Comparison of ENCODE assay signal across 20 cellular contexts in the genomic region with DNA sequence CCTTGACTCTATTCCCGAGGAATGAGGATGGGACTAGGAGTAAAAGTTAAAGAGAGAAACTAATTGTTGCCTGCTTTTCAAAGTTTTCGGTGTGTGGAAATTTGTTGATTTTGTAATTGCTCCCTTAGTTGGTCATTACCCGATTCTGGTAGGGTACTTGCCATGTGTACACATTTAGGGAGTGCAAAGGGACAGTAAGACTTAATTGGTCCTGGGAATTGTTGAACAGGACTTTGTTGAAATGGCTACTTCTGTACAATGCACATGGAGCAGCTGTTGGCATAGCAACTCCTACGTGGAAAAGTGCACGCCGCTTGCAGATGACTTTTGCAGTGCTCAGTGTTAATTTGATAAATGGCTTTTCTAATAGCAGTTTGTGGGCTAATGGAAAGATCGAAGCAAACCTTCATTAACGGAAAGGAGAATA. TPM values are rescaled to one million over a fixed set of nuclear protein-coding genes. Genes with fewer than 3 reads are reported as not detected.
DNase-seq lines count a peak whose midpoint lies in the region; ATAC-seq and TF ChIP-seq lines count a peak whose summit lies in the region.
"Had no signal": no experiment of that assay in that cellular context is flagged by ENCODE, and none has a peak within 500 bp of the region (broad histone marks: within the 10 kb centered on the region; RNA-seq: fewer than 3 reads in every experiment).

No MANE protein-coding gene starts in this region.

- H3K36me3 ChIP-seq in BE2C (no peaks in the 10 kb centered on the region), gastroesophageal sphincter (no peaks in the 10 kb centered on the region), psoas muscle (ENCODE audit: insufficient read depth in 1 of 2, low read depth in 1 of 2) (no peaks in the 10 kb centered on the region)
- H3K36me3 ChIP-seq: BLaER1 treated with 17β-estradiol and CSF1 and Interleukin-3, amounts not matched to agents 10 nM and 100 nM had no signal

- ATAC-seq in SK-N-SH treated with all-trans-retinoic acid at 6 μM for 48 hours (no peak; the same call in 2 of the 3 replicates), gastroesophageal sphincter (no peak), psoas muscle (no peak), GM21576 (IDR thresholded peaks at IDR 0.05; ENCODE audit: unreplicated experiment) (no peak)
- ATAC-seq: activated naive CD4-positive, alpha-beta T cell treated with anti-CD3 and anti-CD28 coated beads, Interleukin-2, amount 50 U/mL, for 72 hours; stimulated activated naive CD8-positive, alpha-beta T cell treated with anti-CD3 and anti-CD28 coated beads, Interleukin-15, amount 100 ng/mL, for 72 hours; T-helper 17 cell had no signal

- H3K27me3 ChIP-seq in BE2C (no peaks in the 10 kb centered on the region), gastroesophageal sphincter (no peaks in the 10 kb centered on the region), psoas muscle (ENCODE audit: insufficient read depth in 3 of 3, low read length in 2 of 3) (no peaks in the 10 kb centered on the region)
- H3K27me3 ChIP-seq: BLaER1 treated with 17β-estradiol and CSF1 and Interleukin-3, amounts not matched to agents 10 nM and 100 nM had no signal

- TF ChIP-seq EP300 in gastroesophageal sphincter (IDR thresholded peaks at IDR 0.05) = no peak

- 56 to 71% methylated on average over 4 to 8 of the region's 8 CpGs for WGBS in gastroesophageal sphincter (ENCODE audit: low coverage in 1 of 2), 2 donors
- 56 to 64% (median 58%) methylated on average over 8 of the region's 8 CpGs for WGBS in psoas muscle, 3 donors

- H3K4me1 ChIP-seq in BE2C (peaks cover 24% of the 10 kb centered on the region), gastroesophageal sphincter (peaks cover 0 to 55% (median 16%) of the 10 kb centered on the region in 3 donors), psoas muscle (peaks cover 44% of the 10 kb centered on the region)

- peak overlapping the region in 3 of 4 donors; percentile 15 to 58 (median 41) for H3K27ac ChIP-seq in gastroesophageal sphincter
- peak overlapping the region; percentile 10 for H3K27ac ChIP-seq in psoas muscle
- H3K27ac ChIP-seq: BLaER1 treated with 17β-estradiol and CSF1 and Interleukin-3, amounts not matched to agents 10 nM and 100 nM had no signal

- TF ChIP-seq CTCF in BE2C (IDR thresholded peaks at IDR 0.05; ENCODE audit: low read depth, low read length) (no peak), gastroesophageal sphincter (IDR thresholded peaks at IDR 0.05) (no peak), psoas muscle (IDR thresholded peaks at IDR 0.05) (no peak)

- H3K4me3 ChIP-seq in BE2C (ENCODE audit: low read depth, low read length) = peak overlapping the region; percentile 18; the same call in 1 of the 2 replicates
- H3K4me3 ChIP-seq in gastroesophageal sphincter = peak overlapping the region; percentile 5 to 10
- no peak overlapping the region for H3K4me3 ChIP-seq in psoas muscle
- H3K4me3 ChIP-seq: BLaER1 treated with 17β-estradiol and CSF1 and Interleukin-3, amounts not matched to agents 10 nM and 100 nM; lung had no signal

- DNase-seq in BE2C = peak; percentile 34
- no peak for DNase-seq in psoas muscle
- no peak for DNase-seq in cortex of kidney (lab: John Stamatoyannopoulos, UW)
- no peak for DNase-seq in retina
- DNase-seq in Kasumi-1 (lab: John Stamatoyannopoulos, UW) = no peak
- DNase-seq: activated CD4-positive, CD25-positive, alpha-beta regulatory T cell treated with anti-CD3 and anti-CD28 coated beads, Interleukin-2, amount 50 U/mL, for 72 hours; activated CD8-positive, alpha-beta memory T cell treated with anti-CD3 and anti-CD28 coated beads, Interleukin-2, amount 50 U/mL, for 4 hours; DND-41; Karpas-422; NCI-H82; RPMI8226; small intestine; stimulated activated naive CD8-positive, alpha-beta T cell treated with anti-CD3 and anti-CD28 coated beads, Interleukin-15, amount 100 ng/mL, for 72 hours; T-helper 17 cell had no signal

- H3K9me3 ChIP-seq in BE2C (no peaks in the 10 kb centered on the region), gastroesophageal sphincter (no peaks in the 10 kb centered on the region), psoas muscle (no peaks in the 10 kb centered on the region)

- TF ChIP-seq POLR2A in gastroesophageal sphincter (IDR thresholded peaks at IDR 0.05) = no peak

- intact Hi-C loops in psoas muscle (cut with DNase I) = no loop called here

TF ChIP-seq in SK-N-SH treated with all-trans-retinoic acid at 6 μM for 48 hours, 23 proteins besides CTCF, POLR2A, EP300 and RAD21:
- no peak for TF ChIP-seq ZC3H10 (CRISPR knock-in tag; IDR thresholded peaks at IDR 0.05)
- TF ChIP-seq PPARA (CRISPR knock-in tag; IDR thresholded peaks at IDR 0.05; ENCODE audit: borderline replicate concordance) = no peak
- no peak for TF ChIP-seq TSHZ2 (CRISPR knock-in tag; IDR thresholded peaks at IDR 0.05)
- TF ChIP-seq ESRRG (CRISPR knock-in tag; IDR thresholded peaks at IDR 0.05) = no peak
- no peak for TF ChIP-seq GLIS3 (CRISPR knock-in tag; IDR thresholded peaks at IDR 0.05)
- no peak for TF ChIP-seq OSR1 (CRISPR knock-in tag; IDR thresholded peaks at IDR 0.05)
- TF ChIP-seq RARB (CRISPR knock-in tag; IDR thresholded peaks at IDR 0.05) = no peak
- TF ChIP-seq CSDC2 (CRISPR knock-in tag; IDR thresholded peaks at IDR 0.05) = 0 out of 2 replicates have a peak, but pooled peaks have one; percentile 35
- 0 out of 2 replicates have a peak, but pooled peaks have one; percentile 56 for TF ChIP-seq ZFP3 (CRISPR knock-in tag; IDR thresholded peaks at IDR 0.05)
- TF ChIP-seq ZNF8 (CRISPR knock-in tag; IDR thresholded peaks at IDR 0.05) = no peak
- TF ChIP-seq ARNTL (CRISPR knock-in tag; IDR thresholded peaks at IDR 0.05; ENCODE audit: borderline replicate concordance, low read depth) = no peak
- TF ChIP-seq, protein P1, sequence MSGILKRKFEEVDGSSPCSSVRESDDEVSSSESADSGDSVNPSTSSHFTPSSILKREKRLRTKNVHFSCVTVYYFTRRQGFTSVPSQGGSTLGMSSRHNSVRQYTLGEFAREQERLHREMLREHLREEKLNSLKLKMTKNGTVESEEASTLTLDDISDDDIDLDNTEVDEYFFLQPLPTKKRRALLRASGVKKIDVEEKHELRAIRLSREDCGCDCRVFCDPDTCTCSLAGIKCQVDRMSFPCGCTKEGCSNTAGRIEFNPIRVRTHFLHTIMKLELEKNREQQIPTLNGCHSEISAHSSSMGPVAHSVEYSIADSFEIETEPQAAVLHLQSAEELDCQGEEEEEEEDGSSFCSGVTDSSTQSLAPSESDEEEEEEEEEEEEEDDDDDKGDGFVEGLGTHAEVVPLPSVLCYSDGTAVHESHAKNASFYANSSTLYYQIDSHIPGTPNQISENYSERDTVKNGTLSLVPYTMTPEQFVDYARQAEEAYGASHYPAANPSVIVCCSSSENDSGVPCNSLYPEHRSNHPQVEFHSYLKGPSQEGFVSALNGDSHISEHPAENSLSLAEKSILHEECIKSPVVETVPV (CRISPR knock-in tag; IDR thresholded peaks at IDR 0.05) = no peak
- TF ChIP-seq, protein P2, sequence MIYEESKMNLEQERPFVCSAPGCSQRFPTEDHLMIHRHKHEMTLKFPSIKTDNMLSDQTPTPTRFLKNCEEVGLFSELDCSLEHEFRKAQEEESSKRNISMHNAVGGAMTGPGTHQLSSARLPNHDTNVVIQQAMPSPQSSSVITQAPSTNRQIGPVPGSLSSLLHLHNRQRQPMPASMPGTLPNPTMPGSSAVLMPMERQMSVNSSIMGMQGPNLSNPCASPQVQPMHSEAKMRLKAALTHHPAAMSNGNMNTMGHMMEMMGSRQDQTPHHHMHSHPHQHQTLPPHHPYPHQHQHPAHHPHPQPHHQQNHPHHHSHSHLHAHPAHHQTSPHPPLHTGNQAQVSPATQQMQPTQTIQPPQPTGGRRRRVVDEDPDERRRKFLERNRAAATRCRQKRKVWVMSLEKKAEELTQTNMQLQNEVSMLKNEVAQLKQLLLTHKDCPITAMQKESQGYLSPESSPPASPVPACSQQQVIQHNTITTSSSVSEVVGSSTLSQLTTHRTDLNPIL (CRISPR knock-in tag; IDR thresholded peaks at IDR 0.05; ENCODE audit: low read depth) = no peak
- no peak for TF ChIP-seq ZFP30 (CRISPR knock-in tag; IDR thresholded peaks at IDR 0.05)
- no peak for TF ChIP-seq SNAI2 (CRISPR knock-in tag; IDR thresholded peaks at IDR 0.05)
- TF ChIP-seq TOX (CRISPR knock-in tag; IDR thresholded peaks at IDR 0.05; ENCODE audit: borderline replicate concordance) = no peak

RNA-seq across cellular contexts. Expression of gene EPAS1, which starts 22.9 kb away (rescaled TPM):
- 25.0 TPM for polyA plus RNA-seq in BE2C (2012; ENCODE audit: insufficient read depth, insufficient read length, low read depth)
- total RNA-seq in gastroesophageal sphincter (100 to 1,000 TPM; 101 to 152 (median 131) TPM), psoas muscle (100 to 1,000 TPM in 2 of 4 donors, 10 to 100 TPM in 2; 44.3 to 123 (median 98.3) TPM)
- polyA plus RNA-seq in psoas muscle = 100 to 1,000 TPM in 1 of 3 donors, 10 to 100 TPM in 2; 39.2 to 112 (median 49.9) TPM
